1 cellular context compared by ENCODE assay signal in the genomic region with DNA sequence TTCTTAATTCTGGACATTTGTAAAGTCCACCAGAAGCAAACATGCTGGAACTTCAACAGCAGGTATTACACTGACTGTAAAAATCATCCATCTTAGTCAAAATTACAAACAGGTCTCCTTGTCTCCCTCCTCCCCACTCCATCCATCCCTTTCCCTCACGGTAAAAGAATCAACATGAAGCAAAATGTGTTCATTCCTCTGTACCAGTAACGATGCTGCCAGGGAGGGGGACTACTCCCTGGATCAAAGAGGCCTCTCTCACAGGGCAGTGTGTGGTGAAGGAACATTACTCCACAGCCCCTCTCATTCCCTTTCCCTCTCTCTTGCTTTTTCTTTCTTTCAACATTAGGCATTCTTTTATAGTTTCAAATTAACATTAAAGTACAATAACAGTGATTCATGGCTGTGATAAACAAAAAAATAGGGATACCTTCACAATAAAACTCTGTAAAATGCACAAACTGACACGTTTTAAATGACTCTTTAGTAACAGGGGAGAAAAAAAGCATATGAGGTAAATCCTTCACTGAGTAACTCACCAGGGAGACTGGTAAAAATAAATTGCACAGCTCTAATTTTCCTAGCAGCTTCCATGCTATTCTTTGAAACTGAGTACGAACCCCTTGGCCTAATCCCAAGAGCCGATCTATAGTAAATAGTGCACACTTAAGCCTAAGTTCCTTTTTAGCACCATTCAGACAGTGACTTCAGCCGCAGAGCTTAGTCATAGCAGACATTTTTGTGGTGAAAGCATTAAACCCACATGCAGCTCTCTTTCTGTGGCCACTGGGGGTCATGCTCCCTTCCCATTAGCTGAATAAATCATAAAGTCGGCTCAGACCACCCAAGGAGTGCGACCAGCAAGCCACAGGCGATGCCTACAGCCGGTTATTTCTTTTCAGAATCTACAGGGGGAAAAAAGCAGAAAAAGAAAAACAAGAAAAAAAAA.
A peak's percentile ranks its signal among the peaks of the same experiment; 100 is the strongest.
TF ChIP-seq lines count a peak whose summit lies in the region.

No MANE protein-coding gene starts in this region.

TF ChIP-seq in HEK293, 187 proteins besides CTCF, POLR2A, EP300 and RAD21 (continued from another document and continues in another):
- TF ChIP-seq ZNF792 (tag by site-specific recombination; IDR thresholded peaks at IDR 0.05) (no peak), ZNF768 (tag by site-specific recombination; IDR thresholded peaks at IDR 0.05) (peak; percentile 33; the same call in 1 of the 2 replicates), GLI4 (tag by site-specific recombination; IDR thresholded peaks at IDR 0.05) (no peak), ZFHX2 (tag by site-specific recombination; conservative IDR thresholded peaks at IDR 0.05) (0 out of 2 replicates have a peak, but pooled peaks have one; percentile 12), GLI2 (tag by site-specific recombination; IDR thresholded peaks at IDR 0.05; ENCODE audit: borderline replicate concordance, low read depth) (peak; percentile 92), ZNF10 (tag by site-specific recombination; IDR thresholded peaks at IDR 0.05) (peak; percentile 51; the same call in 1 of the 2 replicates), GLIS1 (tag by site-specific recombination; IDR thresholded peaks at IDR 0.05) (peak; percentile 80), ZNF335 (tag by site-specific recombination; conservative IDR thresholded peaks at IDR 0.05) (no peak), YY1 (tag by site-specific recombination; IDR thresholded peaks at IDR 0.05) (peak; percentile 47; the same call in 1 of the 2 replicates), ZNF664 (tag by site-specific recombination; IDR thresholded peaks at IDR 0.05) (peak; percentile 20; the same call in 1 of the 2 replicates), ZNF558 (tag by site-specific recombination; IDR thresholded peaks at IDR 0.05) (peak; percentile 70; the same call in 1 of the 2 replicates), ZNF394 (tag by site-specific recombination; IDR thresholded peaks at IDR 0.05; ENCODE audit: borderline replicate concordance) (peak; percentile 64; the same call in 1 of the 2 replicates), ZNF324 (tag by site-specific recombination; IDR thresholded peaks at IDR 0.05) (no peak), ZNF629 (tag by site-specific recombination; IDR thresholded peaks at IDR 0.05) (peak; percentile 87), BCL11A (tag by site-specific recombination; IDR thresholded peaks at IDR 0.05; ENCODE audit: low read depth) (peak; percentile 93), FEZF1 (tag by site-specific recombination; IDR thresholded peaks at IDR 0.05) (peak; percentile 93), IKZF3 (tag by site-specific recombination; IDR thresholded peaks at IDR 0.05) (peak; percentile 68), ZNF623 (tag by site-specific recombination; IDR thresholded peaks at IDR 0.05) (peak; percentile 35), ZNF184 (tag by site-specific recombination; IDR thresholded peaks at IDR 0.05) (peak; percentile 81), ZNF423 (tag by site-specific recombination; IDR thresholded peaks at IDR 0.05) (no peak), ZXDB (tag by site-specific recombination; IDR thresholded peaks at IDR 0.05) (no peak), ZNF16 (tag by site-specific recombination; IDR thresholded peaks at IDR 0.05; ENCODE audit: low read depth) (no peak), ZNF292 (tag by site-specific recombination; IDR thresholded peaks at IDR 0.05; ENCODE audit: borderline replicate concordance, low read depth) (no peak), ZSCAN30 (tag by site-specific recombination; IDR thresholded peaks at IDR 0.05) (peak; percentile 87), ZNF24 (tag by site-specific recombination; IDR thresholded peaks at IDR 0.05) (peak; percentile 90), ZFP37 (tag by site-specific recombination; IDR thresholded peaks at IDR 0.05) (peak; percentile 59; the same call in 1 of the 2 replicates), ZBTB21 (tag by site-specific recombination; IDR thresholded peaks at IDR 0.05) (peak; percentile 62; the same call in 1 of the 2 replicates), ZNF76 (tag by site-specific recombination; IDR thresholded peaks at IDR 0.05; ENCODE audit: borderline replicate concordance, low read depth) (0 out of 2 replicates have a peak, but pooled peaks have one; percentile 46), SETDB1 (IDR thresholded peaks at IDR 0.05; ENCODE audit: insufficient read length, low read length) (peak; percentile 41), ZNF654 (tag by site-specific recombination; IDR thresholded peaks at IDR 0.05; ENCODE audit: low read depth) (0 out of 2 replicates have a peak, but pooled peaks have one; percentile 3), ZNF302 (tag by site-specific recombination; IDR thresholded peaks at IDR 0.05; ENCODE audit: low read depth) (no peak), ZNF660 (tag by site-specific recombination; IDR thresholded peaks at IDR 0.05) (peak; percentile 93), ZNF138 (tag by site-specific recombination; IDR thresholded peaks at IDR 0.05; ENCODE audit: borderline replicate concordance) (no peak), ZNF785 (tag by site-specific recombination; IDR thresholded peaks at IDR 0.05) (no peak), SP3 (tag by site-specific recombination; IDR thresholded peaks at IDR 0.05) (0 out of 2 replicates have a peak, but pooled peaks have one; percentile 10), ZNF596 (tag by site-specific recombination; IDR thresholded peaks at IDR 0.05) (peak; percentile 74), OSR2 (tag by site-specific recombination; IDR thresholded peaks at IDR 0.05) (peak; percentile 91), KLF10 (tag by site-specific recombination; IDR thresholded peaks at IDR 0.05) (peak; percentile 70), ZNF837 (tag by site-specific recombination; IDR thresholded peaks at IDR 0.05) (no peak), ZNF626 (tag by site-specific recombination; IDR thresholded peaks at IDR 0.05) (0 out of 2 replicates have a peak, but pooled peaks have one; percentile 67), ZIC2 (tag by site-specific recombination; IDR thresholded peaks at IDR 0.05) (peak; percentile 67), WT1 (tag by site-specific recombination; IDR thresholded peaks at IDR 0.05) (peak; percentile 91), MEIS1 (CRISPR knock-in tag; IDR thresholded peaks at IDR 0.05; ENCODE audit: borderline replicate concordance) (peak; percentile 36; the same call in 1 of the 2 replicates), SP7 (tag by site-specific recombination; IDR thresholded peaks at IDR 0.05) (peak; percentile 93)
- TF ChIP-seq, protein P1, sequence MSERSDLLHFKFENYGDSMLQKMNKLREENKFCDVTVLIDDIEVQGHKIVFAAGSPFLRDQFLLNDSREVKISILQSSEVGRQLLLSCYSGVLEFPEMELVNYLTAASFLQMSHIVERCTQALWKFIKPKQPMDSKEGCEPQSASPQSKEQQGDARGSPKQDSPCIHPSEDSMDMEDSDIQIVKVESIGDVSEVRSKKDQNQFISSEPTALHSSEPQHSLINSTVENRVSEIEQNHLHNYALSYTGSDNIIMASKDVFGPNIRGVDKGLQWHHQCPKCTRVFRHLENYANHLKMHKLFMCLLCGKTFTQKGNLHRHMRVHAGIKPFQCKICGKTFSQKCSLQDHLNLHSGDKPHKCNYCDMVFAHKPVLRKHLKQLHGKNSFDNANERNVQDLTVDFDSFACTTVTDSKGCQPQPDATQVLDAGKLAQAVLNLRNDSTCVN (tag by site-specific recombination; optimal IDR thresholded peaks at IDR 0.05), result no peak
- TF ChIP-seq, protein P2, sequence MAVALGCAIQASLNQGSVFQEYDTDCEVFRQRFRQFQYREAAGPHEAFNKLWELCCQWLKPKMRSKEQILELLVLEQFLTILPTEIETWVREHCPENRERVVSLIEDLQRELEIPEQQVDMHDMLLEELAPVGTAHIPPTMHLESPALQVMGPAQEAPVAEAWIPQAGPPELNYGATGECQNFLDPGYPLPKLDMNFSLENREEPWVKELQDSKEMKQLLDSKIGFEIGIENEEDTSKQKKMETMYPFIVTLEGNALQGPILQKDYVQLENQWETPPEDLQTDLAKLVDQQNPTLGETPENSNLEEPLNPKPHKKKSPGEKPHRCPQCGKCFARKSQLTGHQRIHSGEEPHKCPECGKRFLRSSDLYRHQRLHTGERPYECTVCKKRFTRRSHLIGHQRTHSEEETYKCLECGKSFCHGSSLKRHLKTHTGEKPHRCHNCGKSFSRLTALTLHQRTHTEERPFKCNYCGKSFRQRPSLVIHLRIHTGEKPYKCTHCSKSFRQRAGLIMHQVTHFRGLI (tag by site-specific recombination; IDR thresholded peaks at IDR 0.05), result no peak
- TF ChIP-seq, protein P3, sequence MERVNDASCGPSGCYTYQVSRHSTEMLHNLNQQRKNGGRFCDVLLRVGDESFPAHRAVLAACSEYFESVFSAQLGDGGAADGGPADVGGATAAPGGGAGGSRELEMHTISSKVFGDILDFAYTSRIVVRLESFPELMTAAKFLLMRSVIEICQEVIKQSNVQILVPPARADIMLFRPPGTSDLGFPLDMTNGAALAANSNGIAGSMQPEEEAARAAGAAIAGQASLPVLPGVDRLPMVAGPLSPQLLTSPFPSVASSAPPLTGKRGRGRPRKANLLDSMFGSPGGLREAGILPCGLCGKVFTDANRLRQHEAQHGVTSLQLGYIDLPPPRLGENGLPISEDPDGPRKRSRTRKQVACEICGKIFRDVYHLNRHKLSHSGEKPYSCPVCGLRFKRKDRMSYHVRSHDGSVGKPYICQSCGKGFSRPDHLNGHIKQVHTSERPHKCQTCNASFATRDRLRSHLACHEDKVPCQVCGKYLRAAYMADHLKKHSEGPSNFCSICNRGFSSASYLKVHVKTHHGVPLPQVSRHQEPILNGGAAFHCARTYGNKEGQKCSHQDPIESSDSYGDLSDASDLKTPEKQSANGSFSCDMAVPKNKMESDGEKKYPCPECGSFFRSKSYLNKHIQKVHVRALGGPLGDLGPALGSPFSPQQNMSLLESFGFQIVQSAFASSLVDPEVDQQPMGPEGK (tag by site-specific recombination; IDR thresholded peaks at IDR 0.05), result peak; percentile 51; the same call in 1 of the 2 replicates
- TF ChIP-seq, protein P4, sequence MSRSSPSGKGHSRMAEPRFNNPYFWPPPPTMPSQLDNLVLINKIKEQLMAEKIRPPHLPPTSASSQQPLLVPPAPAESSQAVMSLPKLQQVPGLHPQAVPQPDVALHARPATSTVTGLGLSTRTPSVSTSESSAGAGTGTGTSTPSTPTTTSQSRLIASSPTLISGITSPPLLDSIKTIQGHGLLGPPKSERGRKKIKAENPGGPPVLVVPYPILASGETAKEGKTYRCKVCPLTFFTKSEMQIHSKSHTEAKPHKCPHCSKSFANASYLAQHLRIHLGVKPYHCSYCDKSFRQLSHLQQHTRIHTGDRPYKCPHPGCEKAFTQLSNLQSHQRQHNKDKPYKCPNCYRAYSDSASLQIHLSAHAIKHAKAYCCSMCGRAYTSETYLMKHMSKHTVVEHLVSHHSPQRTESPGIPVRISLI (tag by site-specific recombination; IDR thresholded peaks at IDR 0.05), result 0 out of 2 replicates have a peak, but pooled peaks have one; percentile 29
- TF ChIP-seq, protein P5, sequence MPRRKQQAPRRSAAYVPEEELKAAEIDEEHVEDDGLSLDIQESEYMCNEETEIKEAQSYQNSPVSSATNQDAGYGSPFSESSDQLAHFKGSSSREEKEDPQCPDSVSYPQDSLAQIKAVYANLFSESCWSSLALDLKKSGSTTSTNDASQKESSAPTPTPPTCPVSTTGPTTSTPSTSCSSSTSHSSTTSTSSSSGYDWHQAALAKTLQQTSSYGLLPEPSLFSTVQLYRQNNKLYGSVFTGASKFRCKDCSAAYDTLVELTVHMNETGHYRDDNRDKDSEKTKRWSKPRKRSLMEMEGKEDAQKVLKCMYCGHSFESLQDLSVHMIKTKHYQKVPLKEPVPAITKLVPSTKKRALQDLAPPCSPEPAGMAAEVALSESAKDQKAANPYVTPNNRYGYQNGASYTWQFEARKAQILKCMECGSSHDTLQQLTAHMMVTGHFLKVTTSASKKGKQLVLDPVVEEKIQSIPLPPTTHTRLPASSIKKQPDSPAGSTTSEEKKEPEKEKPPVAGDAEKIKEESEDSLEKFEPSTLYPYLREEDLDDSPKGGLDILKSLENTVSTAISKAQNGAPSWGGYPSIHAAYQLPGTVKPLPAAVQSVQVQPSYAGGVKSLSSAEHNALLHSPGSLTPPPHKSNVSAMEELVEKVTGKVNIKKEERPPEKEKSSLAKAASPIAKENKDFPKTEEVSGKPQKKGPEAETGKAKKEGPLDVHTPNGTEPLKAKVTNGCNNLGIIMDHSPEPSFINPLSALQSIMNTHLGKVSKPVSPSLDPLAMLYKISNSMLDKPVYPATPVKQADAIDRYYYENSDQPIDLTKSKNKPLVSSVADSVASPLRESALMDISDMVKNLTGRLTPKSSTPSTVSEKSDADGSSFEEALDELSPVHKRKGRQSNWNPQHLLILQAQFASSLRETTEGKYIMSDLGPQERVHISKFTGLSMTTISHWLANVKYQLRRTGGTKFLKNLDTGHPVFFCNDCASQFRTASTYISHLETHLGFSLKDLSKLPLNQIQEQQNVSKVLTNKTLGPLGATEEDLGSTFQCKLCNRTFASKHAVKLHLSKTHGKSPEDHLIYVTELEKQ (tag by site-specific recombination; IDR thresholded peaks at IDR 0.05; ENCODE audit: borderline replicate concordance), result peak; percentile 94
- TF ChIP-seq, protein P6, sequence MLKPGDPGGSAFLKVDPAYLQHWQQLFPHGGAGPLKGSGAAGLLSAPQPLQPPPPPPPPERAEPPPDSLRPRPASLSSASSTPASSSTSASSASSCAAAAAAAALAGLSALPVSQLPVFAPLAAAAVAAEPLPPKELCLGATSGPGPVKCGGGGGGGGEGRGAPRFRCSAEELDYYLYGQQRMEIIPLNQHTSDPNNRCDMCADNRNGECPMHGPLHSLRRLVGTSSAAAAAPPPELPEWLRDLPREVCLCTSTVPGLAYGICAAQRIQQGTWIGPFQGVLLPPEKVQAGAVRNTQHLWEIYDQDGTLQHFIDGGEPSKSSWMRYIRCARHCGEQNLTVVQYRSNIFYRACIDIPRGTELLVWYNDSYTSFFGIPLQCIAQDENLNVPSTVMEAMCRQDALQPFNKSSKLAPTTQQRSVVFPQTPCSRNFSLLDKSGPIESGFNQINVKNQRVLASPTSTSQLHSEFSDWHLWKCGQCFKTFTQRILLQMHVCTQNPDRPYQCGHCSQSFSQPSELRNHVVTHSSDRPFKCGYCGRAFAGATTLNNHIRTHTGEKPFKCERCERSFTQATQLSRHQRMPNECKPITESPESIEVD (tag by site-specific recombination; IDR thresholded peaks at IDR 0.05), result peak; percentile 93
- TF ChIP-seq, protein P7, sequence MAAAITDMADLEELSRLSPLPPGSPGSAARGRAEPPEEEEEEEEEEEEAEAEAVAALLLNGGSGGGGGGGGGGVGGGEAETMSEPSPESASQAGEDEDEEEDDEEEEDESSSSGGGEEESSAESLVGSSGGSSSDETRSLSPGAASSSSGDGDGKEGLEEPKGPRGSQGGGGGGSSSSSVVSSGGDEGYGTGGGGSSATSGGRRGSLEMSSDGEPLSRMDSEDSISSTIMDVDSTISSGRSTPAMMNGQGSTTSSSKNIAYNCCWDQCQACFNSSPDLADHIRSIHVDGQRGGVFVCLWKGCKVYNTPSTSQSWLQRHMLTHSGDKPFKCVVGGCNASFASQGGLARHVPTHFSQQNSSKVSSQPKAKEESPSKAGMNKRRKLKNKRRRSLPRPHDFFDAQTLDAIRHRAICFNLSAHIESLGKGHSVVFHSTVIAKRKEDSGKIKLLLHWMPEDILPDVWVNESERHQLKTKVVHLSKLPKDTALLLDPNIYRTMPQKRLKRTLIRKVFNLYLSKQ (tag by site-specific recombination; IDR thresholded peaks at IDR 0.05; ENCODE audit: borderline replicate concordance), result no peak
- TF ChIP-seq, protein P8, sequence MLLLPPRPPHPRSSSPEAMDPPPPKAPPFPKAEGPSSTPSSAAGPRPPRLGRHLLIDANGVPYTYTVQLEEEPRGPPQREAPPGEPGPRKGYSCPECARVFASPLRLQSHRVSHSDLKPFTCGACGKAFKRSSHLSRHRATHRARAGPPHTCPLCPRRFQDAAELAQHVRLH (tag by site-specific recombination; IDR thresholded peaks at IDR 0.05), result peak; percentile 58; the same call in 1 of the 2 replicates
